10 cellular contexts compared by ENCODE assay signal in the genomic region with DNA sequence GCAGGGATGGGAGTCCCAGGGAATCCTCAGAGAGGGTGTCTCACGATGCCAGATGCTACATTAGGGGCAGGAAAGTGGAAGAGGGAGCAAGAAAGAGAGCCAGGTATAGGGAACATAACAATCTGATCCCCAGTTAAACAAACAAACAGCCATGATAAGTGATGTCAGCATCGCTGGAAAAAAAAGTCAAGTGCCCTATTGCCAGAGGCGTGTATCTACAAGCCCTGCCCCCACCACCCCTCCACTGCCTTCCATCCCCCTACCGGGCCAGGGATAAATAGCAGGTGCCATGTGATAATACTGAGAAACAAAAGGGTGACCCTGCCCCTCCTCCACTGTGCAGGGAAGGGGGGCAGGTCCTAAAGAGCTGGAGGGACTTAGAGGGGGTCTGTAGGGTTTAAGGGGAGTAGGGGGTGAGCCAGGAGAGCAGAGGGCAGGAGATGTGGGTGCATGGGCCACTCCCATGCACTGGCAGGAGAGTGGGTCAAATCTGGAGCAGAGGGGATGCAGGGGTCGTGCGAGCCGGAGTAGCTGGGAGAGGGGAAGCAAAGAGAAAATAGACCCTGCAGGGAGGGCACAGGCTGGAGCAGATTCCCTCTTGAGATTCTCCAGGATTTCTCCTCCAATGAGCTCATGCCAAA. TPM values are rescaled to one million over a fixed set of nuclear protein-coding genes. Genes with fewer than 3 reads are reported as not detected.
DNase-seq lines count a peak whose midpoint lies in the region; ATAC-seq, FAIRE-seq and TF ChIP-seq lines count a peak whose summit lies in the region.
"Had no signal": no experiment of that assay in that cellular context is flagged by ENCODE, and none has a peak within 500 bp of the region (broad histone marks: within the 10 kb centered on the region; RNA-seq: fewer than 3 reads in every experiment).

No MANE protein-coding gene starts in this region.

- peaks cover 40% of the 10 kb centered on the region for H3K27me3 ChIP-seq in bronchial epithelial cell (ENCODE audit: control insufficient read depth, insufficient read depth, low read length)

- H3K27me3 Mint-ChIP-seq in activated CD8-positive, alpha-beta T cell treated with anti-CD3 and anti-CD28 coated beads for 36 hours = peaks cover 14% of the 10 kb centered on the region
- peaks cover 24% of the 10 kb centered on the region for H3K27me3 Mint-ChIP-seq in activated CD8-positive, alpha-beta T cell treated with anti-CD3 and anti-CD28 coated beads, Interleukin-2, amount 10 ng/mL, durations not matched to agents 7 days and 5 days (ENCODE audit: low read depth)
- peaks cover 85% of the 10 kb centered on the region for H3K27me3 Mint-ChIP-seq in stimulated activated memory B cell treated with anti-CD40 and anti-IgM and Interleukin-4, amounts not matched to agents 10 μg/mL and 1 μg/mL and 100 μg/mL, for 72 hours

- ATAC-seq in activated CD8-positive, alpha-beta T cell treated with anti-CD3 and anti-CD28 coated beads for 36 hours = peak; percentile 67
- no peak for ATAC-seq in activated CD8-positive, alpha-beta T cell treated with anti-CD3 and anti-CD28 coated beads, Interleukin-2, amount 10 ng/mL, durations not matched to agents 7 days and 5 days
- peak; percentile 4 for ATAC-seq in stimulated activated memory B cell treated with anti-CD40 and anti-IgM and Interleukin-4, amounts not matched to agents 10 μg/mL and 1 μg/mL and 100 μg/mL, for 72 hours

- peak; percentile 37 for DNase-seq in activated CD8-positive, alpha-beta T cell treated with anti-CD3 and anti-CD28 coated beads for 36 hours
- no peak for DNase-seq in activated CD8-positive, alpha-beta T cell treated with anti-CD3 and anti-CD28 coated beads, Interleukin-2, amount 10 ng/mL, durations not matched to agents 7 days and 5 days
- DNase-seq in NCI-H2171 (lab: John Stamatoyannopoulos, UW) (peak; percentile 90), bronchial epithelial cell (ENCODE audit: low read depth) (peak; percentile 43), AG20443 (ENCODE audit: low spot score) (no peak), AG08396 (ENCODE audit: low spot score) (no peak)
- no peak for DNase-seq in stimulated activated CD4-positive, alpha-beta T cell treated with anti-CD3 and anti-CD28 coated beads, Interleukin-2, amount 100 ng/mL, for 48 hours
- DNase-seq: activated gamma-delta T cell treated with Interleukin-2 at 50 U/mL for 16 hours, MV-4-11 had no signal

- TF ChIP-seq CTCF in activated CD8-positive, alpha-beta T cell treated with anti-CD3 and anti-CD28 coated beads for 36 hours (IDR thresholded peaks at IDR 0.05) = no peak
- TF ChIP-seq CTCF in bronchial epithelial cell (IDR thresholded peaks at IDR 0.05; ENCODE audit: insufficient read depth, low read length, severe bottlenecking) = peak; percentile 34

- H3K36me3 Mint-ChIP-seq in activated CD8-positive, alpha-beta T cell treated with anti-CD3 and anti-CD28 coated beads for 36 hours (ENCODE audit: low read depth) = no peaks in the 10 kb centered on the region
- no peaks in the 10 kb centered on the region for H3K36me3 Mint-ChIP-seq in activated CD8-positive, alpha-beta T cell treated with anti-CD3 and anti-CD28 coated beads, Interleukin-2, amount 10 ng/mL, durations not matched to agents 7 days and 5 days (ENCODE audit: low read depth)
- no peaks in the 10 kb centered on the region for H3K36me3 Mint-ChIP-seq in stimulated activated memory B cell treated with anti-CD40 and anti-IgM and Interleukin-4, amounts not matched to agents 10 μg/mL and 1 μg/mL and 100 μg/mL, for 72 hours

- CTCF ChIA-PET in activated CD8-positive, alpha-beta T cell treated with anti-CD3 and anti-CD28 coated beads for 36 hours (lab: Charles Lee) = interaction anchor here (0.9 to 1.2 kb wide), 3 partner anchors 9 to 281 kb away, joined by 3 to 4 read pairs (median 3); no protein-coding TSS in a partner anchor
- CTCF ChIA-PET in activated CD8-positive, alpha-beta T cell treated with anti-CD3 and anti-CD28 coated beads, Interleukin-2, amount 10 ng/mL, durations not matched to agents 7 days and 5 days (lab: Charles Lee) = no interaction called here

- intact Hi-C loops in activated CD8-positive, alpha-beta T cell treated with anti-CD3 and anti-CD28 coated beads for 36 hours (cut with micrococcal nuclease) = no loop called here

- POLR2A ChIA-PET in activated CD8-positive, alpha-beta T cell treated with anti-CD3 and anti-CD28 coated beads for 36 hours (lab: Charles Lee) = no interaction called here
- POLR2A ChIA-PET in activated CD8-positive, alpha-beta T cell treated with anti-CD3 and anti-CD28 coated beads, Interleukin-2, amount 10 ng/mL, durations not matched to agents 7 days and 5 days (lab: Charles Lee) = no interaction called here

- H3K27ac Mint-ChIP-seq in activated CD8-positive, alpha-beta T cell treated with anti-CD3 and anti-CD28 coated beads for 36 hours = no peak overlapping the region
- H3K27ac Mint-ChIP-seq in activated CD8-positive, alpha-beta T cell treated with anti-CD3 and anti-CD28 coated beads, Interleukin-2, amount 10 ng/mL, durations not matched to agents 7 days and 5 days = no peak overlapping the region
- no peak overlapping the region for H3K27ac Mint-ChIP-seq in stimulated activated memory B cell treated with anti-CD40 and anti-IgM and Interleukin-4, amounts not matched to agents 10 μg/mL and 1 μg/mL and 100 μg/mL, for 72 hours

- no peaks in the 10 kb centered on the region for H3K9me3 Mint-ChIP-seq in activated CD8-positive, alpha-beta T cell treated with anti-CD3 and anti-CD28 coated beads for 36 hours
- H3K9me3 Mint-ChIP-seq in activated CD8-positive, alpha-beta T cell treated with anti-CD3 and anti-CD28 coated beads, Interleukin-2, amount 10 ng/mL, durations not matched to agents 7 days and 5 days (ENCODE audit: insufficient read depth) = no peaks in the 10 kb centered on the region
- no peaks in the 10 kb centered on the region for H3K9me3 Mint-ChIP-seq in stimulated activated memory B cell treated with anti-CD40 and anti-IgM and Interleukin-4, amounts not matched to agents 10 μg/mL and 1 μg/mL and 100 μg/mL, for 72 hours

- no peak overlapping the region for H3K4me3 Mint-ChIP-seq in activated CD8-positive, alpha-beta T cell treated with anti-CD3 and anti-CD28 coated beads for 36 hours
- no peak overlapping the region for H3K4me3 Mint-ChIP-seq in activated CD8-positive, alpha-beta T cell treated with anti-CD3 and anti-CD28 coated beads, Interleukin-2, amount 10 ng/mL, durations not matched to agents 7 days and 5 days
- H3K4me3 Mint-ChIP-seq in stimulated activated memory B cell treated with anti-CD40 and anti-IgM and Interleukin-4, amounts not matched to agents 10 μg/mL and 1 μg/mL and 100 μg/mL, for 72 hours = no peak overlapping the region

- no peak overlapping the region for H3K4me3 ChIP-seq in bronchial epithelial cell (ENCODE audit: low read depth, low read length)

- no peaks in the 10 kb centered on the region for H3K36me3 ChIP-seq in bronchial epithelial cell (ENCODE audit: control insufficient read depth, insufficient read depth, low read length)

- H3K4me1 Mint-ChIP-seq in activated CD8-positive, alpha-beta T cell treated with anti-CD3 and anti-CD28 coated beads for 36 hours (ENCODE audit: low read depth) = no peaks in the 10 kb centered on the region
- H3K4me1 Mint-ChIP-seq in activated CD8-positive, alpha-beta T cell treated with anti-CD3 and anti-CD28 coated beads, Interleukin-2, amount 10 ng/mL, durations not matched to agents 7 days and 5 days (ENCODE audit: low read depth) = no peaks in the 10 kb centered on the region
- peaks cover 6% of the 10 kb centered on the region for H3K4me1 Mint-ChIP-seq in stimulated activated memory B cell treated with anti-CD40 and anti-IgM and Interleukin-4, amounts not matched to agents 10 μg/mL and 1 μg/mL and 100 μg/mL, for 72 hours

- FAIRE-seq in bronchial epithelial cell (lab: Jason Lieb, UNC) = no peak

RNA-seq across cellular contexts. Expression of gene SLC26A9, which starts 3.4 kb away (rescaled TPM):
- total RNA-seq in activated CD8-positive, alpha-beta T cell treated with anti-CD3 and anti-CD28 coated beads for 36 hours = not detected
- total RNA-seq in activated CD8-positive, alpha-beta T cell treated with anti-CD3 and anti-CD28 coated beads, Interleukin-2, amount 10 ng/mL, durations not matched to agents 7 days and 5 days = not detected
- total RNA-seq in bronchial epithelial cell = 0.26 TPM in 1 of 2 replicates, not detected in the other

Comparison
In these comparisons a context has a peak if more than half of its experiments do, and no peak if none do; other contexts are left out.
1. DNase-seq: peak in activated CD8-positive, alpha-beta T cell treated with anti-CD3 and anti-CD28 coated beads for 36 hours (single experiment), NCI-H2171 (single experiment) and bronchial epithelial cell (single experiment); none in activated CD8-positive, alpha-beta T cell treated with anti-CD3 and anti-CD28 coated beads, Interleukin-2, amount 10 ng/mL, durations not matched to agents 7 days and 5 days (single experiment), AG20443 (single experiment), stimulated activated CD4-positive, alpha-beta T cell treated with anti-CD3 and anti-CD28 coated beads, Interleukin-2, amount 100 ng/mL, for 48 hours (0 of 2) and AG08396 (single experiment).